In genomic region chr18:54883816-54884604, GRCh38 we compare ENCODE assay signal across 20 cellular contexts. TPM values are rescaled to one million over a fixed set of nuclear protein-coding genes. Genes with fewer than 3 reads are reported as not detected.
DNase-seq lines count a peak whose midpoint lies in the region; ATAC-seq, FAIRE-seq and TF ChIP-seq lines count a peak whose summit lies in the region.
"Had no signal": no experiment of that assay in that cellular context is flagged by ENCODE, and none has a peak within 500 bp of the region (broad histone marks: within the 10 kb centered on the region; RNA-seq: fewer than 3 reads in every experiment).

No MANE protein-coding gene starts in this region.

- H4K91ac ChIP-seq in mesenchymal stem cell (ENCODE audit: low read length): no peak overlapping the region

- no peak overlapping the region for H3K4me3 ChIP-seq in MG63
- H3K4me3 ChIP-seq in bronchial epithelial cell (ENCODE audit: low read depth, low read length): no peak overlapping the region
- no peak overlapping the region for H3K4me3 ChIP-seq in mesenchymal stem cell (ENCODE audit: insufficient read depth in 1 of 2, low read depth in 1 of 2, low read length in 2 of 2)

- H3K27ac Mint-ChIP-seq in activated naive CD8-positive, alpha-beta T cell treated with anti-CD3 and anti-CD28 coated beads for 36 hours: no peak overlapping the region
- H3K27ac Mint-ChIP-seq: CD4-positive, alpha-beta T cell; H9; IgD-negative memory B cell had no signal

- no peak overlapping the region for H2BK15ac ChIP-seq in mesenchymal stem cell (ENCODE audit: low read depth, poor library complexity, severe bottlenecking)

- no peak overlapping the region for H3K23ac ChIP-seq in mesenchymal stem cell (ENCODE audit: low read length in 2 of 2)

- no peak overlapping the region for H3K18ac ChIP-seq in mesenchymal stem cell (ENCODE audit: low read depth in 1 of 2, low read length in 2 of 2)

- DNase-seq in ACHN: peak; percentile 8
- DNase-seq in MG63: peak; percentile 23
- DNase-seq in bronchial epithelial cell (ENCODE audit: low read depth): peak; percentile 21
- DNase-seq in mesenchymal stem cell: no peak
- no peak for DNase-seq in activated naive CD8-positive, alpha-beta T cell treated with anti-CD3 and anti-CD28 coated beads for 36 hours
- DNase-seq in NK-92 treated with Interleukin-12 subunit alpha and Interleukin-12 subunit beta, amount 100 ng/mL, for 24 hours (lab: John Stamatoyannopoulos, UW): no peak
- no peak for DNase-seq in OCI-M1 (lab: John Stamatoyannopoulos, UW)
- DNase-seq: BE2C; CD4-positive, alpha-beta T cell; DMS53; H9; NCI-H1417 treated with DMSO at 0.1 percent for 48 hours; NCI-H2029; NCI-H2171 treated with DMSO at 0.1 percent for 48 hours; NCI-H446 treated with DMSO at 0.1 percent for 48 hours; NCI-H748 treated with DMSO at 0.1 percent for 48 hours had no signal

- H3K79me1 ChIP-seq in mesenchymal stem cell (replicated peaks; ENCODE audit: low read length, poor library complexity, severe bottlenecking): no peaks in the 10 kb centered on the region

- H3K4me3 Mint-ChIP-seq in activated naive CD8-positive, alpha-beta T cell treated with anti-CD3 and anti-CD28 coated beads for 36 hours: no peak overlapping the region
- H3K4me3 Mint-ChIP-seq: CD4-positive, alpha-beta T cell; H9; IgD-negative memory B cell had no signal

- no peaks in the 10 kb centered on the region for H3K36me3 Mint-ChIP-seq in activated naive CD8-positive, alpha-beta T cell treated with anti-CD3 and anti-CD28 coated beads for 36 hours

- H3K36me3 ChIP-seq in MG63 (no peaks in the 10 kb centered on the region), bronchial epithelial cell (ENCODE audit: control insufficient read depth, insufficient read depth, low read length) (peaks cover 8% of the 10 kb centered on the region), mesenchymal stem cell (ENCODE audit: control insufficient read depth in 1 of 2, insufficient read depth in 2 of 2, low read depth in 1 of 2, low read length in 2 of 2) (no peaks in the 10 kb centered on the region)
- H3K36me3 ChIP-seq: BE2C had no signal

- no peak overlapping the region for H3K14ac ChIP-seq in mesenchymal stem cell (ENCODE audit: low read length in 2 of 2)

- H2BK120ac ChIP-seq in mesenchymal stem cell (ENCODE audit: low read depth, low read length): no peak overlapping the region

- TF ChIP-seq CTCF in bronchial epithelial cell (IDR thresholded peaks at IDR 0.05; ENCODE audit: insufficient read depth, low read length, severe bottlenecking): no peak

- H3K9me3 ChIP-seq in MG63: no peaks in the 10 kb centered on the region
- no peaks in the 10 kb centered on the region for H3K9me3 ChIP-seq in mesenchymal stem cell (ENCODE audit: control insufficient read depth, low read length)
- H3K9me3 ChIP-seq: BE2C had no signal

- no peaks in the 10 kb centered on the region for H3K9me3 Mint-ChIP-seq in activated naive CD8-positive, alpha-beta T cell treated with anti-CD3 and anti-CD28 coated beads for 36 hours
- H3K9me3 Mint-ChIP-seq: CD4-positive, alpha-beta T cell; H9; IgD-negative memory B cell had no signal

- no peak overlapping the region for H3K4me2 ChIP-seq in mesenchymal stem cell (ENCODE audit: low read length, poor library complexity, severe bottlenecking)

- peak overlapping the region; percentile 25 for H3K27ac ChIP-seq in mesenchymal stem cell (ENCODE audit: low read length, poor library complexity, severe bottlenecking)
- H3K27ac ChIP-seq: 22Rv1 had no signal

- no peak for FAIRE-seq in bronchial epithelial cell (lab: Jason Lieb, UNC)

- no peak for ATAC-seq in HG02588 (IDR thresholded peaks at IDR 0.05; ENCODE audit: unreplicated experiment)
- ATAC-seq: Right ventricle myocardium inferior had no signal

- in situ Hi-C loops in ACHN (cut with HindIII; ENCODE audit: low pct_ligation_motif_present, low pct_unique_long_range_greater_than_20kb, low sequenced_read_pairs): no loop called here

- H2BK12ac ChIP-seq in mesenchymal stem cell (ENCODE audit: low read length in 2 of 2): no peak overlapping the region

- 83% methylated on average over 5 of the region's 6 CpGs for WGBS in mesenchymal stem cell

- H2BK5ac ChIP-seq in mesenchymal stem cell (ENCODE audit: low read depth, low read length, poor library complexity, severe bottlenecking): no peak overlapping the region

- H2AK5ac ChIP-seq in mesenchymal stem cell (ENCODE audit: low read length, severe bottlenecking): no peak overlapping the region

- no peaks in the 10 kb centered on the region for H3K4me1 ChIP-seq in mesenchymal stem cell (ENCODE audit: control insufficient read depth, insufficient read depth, low read depth, low read length)

- no peaks in the 10 kb centered on the region for H3K4me1 Mint-ChIP-seq in activated naive CD8-positive, alpha-beta T cell treated with anti-CD3 and anti-CD28 coated beads for 36 hours
- H3K4me1 Mint-ChIP-seq: IgD-negative memory B cell had no signal

- no peak overlapping the region for H3K4ac ChIP-seq in mesenchymal stem cell (ENCODE audit: low read depth in 1 of 2, low read length in 2 of 2)

- H2AFZ ChIP-seq in mesenchymal stem cell (ENCODE audit: low read depth, low read length): no peak overlapping the region

- H3K27me3 Mint-ChIP-seq in activated naive CD8-positive, alpha-beta T cell treated with anti-CD3 and anti-CD28 coated beads for 36 hours: peaks cover 3% of the 10 kb centered on the region
- H3K27me3 Mint-ChIP-seq: CD4-positive, alpha-beta T cell had no signal

- H3K9ac ChIP-seq in mesenchymal stem cell (ENCODE audit: low read length): no peak overlapping the region

- H3K27me3 ChIP-seq in MG63 (no peaks in the 10 kb centered on the region), bronchial epithelial cell (ENCODE audit: control insufficient read depth, insufficient read depth, low read length) (no peaks in the 10 kb centered on the region), mesenchymal stem cell (ENCODE audit: control insufficient read depth in 1 of 2, insufficient read depth in 1 of 2, low read length in 2 of 2) (no peaks in the 10 kb centered on the region)
- H3K27me3 ChIP-seq: BE2C had no signal

- no peak overlapping the region for H4K8ac ChIP-seq in mesenchymal stem cell (ENCODE audit: low read length)

RNA-seq across cellular contexts. Expression of gene RAB27B, which starts 55.7 kb away (rescaled TPM):
- not detected in 2 replicates for total RNA-seq in MG63 (2014; rRNA removed; shearing (Covaris generic); ENCODE audit: low replicate concordance)
- total RNA-seq in bronchial epithelial cell: 65.5 and 72.7 TPM in 2 replicates
- 122 TPM for polyA plus RNA-seq in mesenchymal stem cell (2013, experiment 1 of 2)
- polyA plus RNA-seq in mesenchymal stem cell (2013, experiment 2 of 2): 127 TPM
- total RNA-seq in activated naive CD8-positive, alpha-beta T cell treated with anti-CD3 and anti-CD28 coated beads for 36 hours: not detected

Comparison
In these comparisons a context has a peak if more than half of its experiments do, and no peak if none do; other contexts are left out.
1. DNase-seq: peak in ACHN (single experiment), MG63 (single experiment) and bronchial epithelial cell (single experiment); none in mesenchymal stem cell (single experiment), activated naive CD8-positive, alpha-beta T cell treated with anti-CD3 and anti-CD28 coated beads for 36 hours (single experiment), NK-92 treated with Interleukin-12 subunit alpha and Interleukin-12 subunit beta, amount 100 ng/mL, for 24 hours (single experiment) and OCI-M1 (single experiment).
2. RNA of gene RAB27B, which starts 55.7 kb away (total RNA-seq): 65.5 to 72.7 TPM in bronchial epithelial cell; not detected in MG63 and not detected in activated naive CD8-positive, alpha-beta T cell treated with anti-CD3 and anti-CD28 coated beads for 36 hours; every median in the first group is over 10 times any median in the second.